ENCODE assay signal across 8 cellular contexts in genomic region chr3:142586803-142587406, GRCh38. TPM values are rescaled to one million over a fixed set of nuclear protein-coding genes. Genes with fewer than 3 reads are reported as not detected.
DNase-seq lines count a peak whose midpoint lies in the region; ATAC-seq and TF ChIP-seq lines count a peak whose summit lies in the region.

No MANE protein-coding gene starts in this region.

- H3K4me3 ChIP-seq in AG04450 (ENCODE audit: low read depth, low read length), result no peak overlapping the region

- no peak overlapping the region for H3K27ac Mint-ChIP-seq in stimulated activated effector memory CD8-positive, alpha-beta T cell treated with anti-CD3 and anti-CD28 coated beads, Interleukin-12 subunit alpha, Interleukin-12 subunit beta, amount 100 ng/mL, for 72 hours

- CTCF ChIA-PET in AG04450 (lab: Charles Lee), result interaction anchor here (0.6 to 2.3 kb wide), 20 partner anchors 8 to 419 kb away, joined by 3 to 11 read pairs (median 4); partner anchors contain the start of genes ATR, TRPC1 and U2SURP

- H3K4me3 Mint-ChIP-seq in stimulated activated effector memory CD8-positive, alpha-beta T cell treated with anti-CD3 and anti-CD28 coated beads, Interleukin-12 subunit alpha, Interleukin-12 subunit beta, amount 100 ng/mL, for 72 hours, result no peak overlapping the region

- H3K27me3 ChIP-seq in AG04450 (ENCODE audit: control insufficient read depth, insufficient read depth, low read length), result no peaks in the 10 kb centered on the region

- TF ChIP-seq CTCF in AG04450 (IDR thresholded peaks at IDR 0.05; ENCODE audit: low read depth, low read length), result peak; percentile 65

- POLR2A ChIA-PET in AG04450 (lab: Yijun Ruan, JAX), result no interaction called here

- ATAC-seq in HG03432 (IDR thresholded peaks at IDR 0.05; ENCODE audit: unreplicated experiment), result peak; percentile 72
- ATAC-seq in stimulated activated effector memory CD8-positive, alpha-beta T cell treated with anti-CD3 and anti-CD28 coated beads, Interleukin-12 subunit alpha, Interleukin-12 subunit beta, amount 100 ng/mL, for 72 hours, result peak; percentile 64

- no peak overlapping the region for H3K27ac ChIP-seq in AG04450 (ENCODE audit: low read depth, low read length)

- H3K9me3 Mint-ChIP-seq in stimulated activated effector memory CD8-positive, alpha-beta T cell treated with anti-CD3 and anti-CD28 coated beads, Interleukin-12 subunit alpha, Interleukin-12 subunit beta, amount 100 ng/mL, for 72 hours, result no peaks in the 10 kb centered on the region

- no peaks in the 10 kb centered on the region for H3K4me1 Mint-ChIP-seq in stimulated activated effector memory CD8-positive, alpha-beta T cell treated with anti-CD3 and anti-CD28 coated beads, Interleukin-12 subunit alpha, Interleukin-12 subunit beta, amount 100 ng/mL, for 72 hours

- DNase-seq in AG04450 (ENCODE audit: low read depth, low spot score), result peak; percentile 32
- DNase-seq in GM03348 (ENCODE audit: low spot score), result peak; percentile 68
- peak; percentile 84 for DNase-seq in NCI-H460 (ENCODE audit: extremely low read depth, low read depth)
- DNase-seq in astrocyte of the hippocampus (ENCODE audit: low read depth, low spot score), result peak; percentile 91
- peak; percentile 65 for DNase-seq in iPS-NIHi11 (ENCODE audit: low spot score)
- no peak for DNase-seq in stimulated activated effector memory CD8-positive, alpha-beta T cell treated with anti-CD3 and anti-CD28 coated beads, Interleukin-12 subunit alpha, Interleukin-12 subunit beta, amount 100 ng/mL, for 72 hours (ENCODE audit: low spot score in 2 of 2)
- DNase-seq in activated T-cell treated with anti-CD3 and anti-CD28 coated beads, Interleukin-2, amount 50 U/mL, for 1 hour, result no peak

- H3K36me3 Mint-ChIP-seq in stimulated activated effector memory CD8-positive, alpha-beta T cell treated with anti-CD3 and anti-CD28 coated beads, Interleukin-12 subunit alpha, Interleukin-12 subunit beta, amount 100 ng/mL, for 72 hours, result no peaks in the 10 kb centered on the region

- no peaks in the 10 kb centered on the region for H3K9me3 ChIP-seq in AG04450 (ENCODE audit: control insufficient read depth, insufficient read depth, low read length)

RNA-seq across cellular contexts. Expression of gene ATR, which starts 8.4 kb away (rescaled TPM):
- 12.6 and 17.9 TPM in 2 replicates for polyA plus RNA-seq in AG04450 (2011; rRNA removed)
- 13.8 and 25.8 TPM in 2 replicates for polyA minus RNA-seq in AG04450 (2011; rRNA and poly(A)+ RNA removed)
- 20.2 and 22.2 TPM in 2 replicates for total RNA-seq in NCI-H460 (2014; rRNA removed; shearing (Covaris generic))
- 54.1 and 58.6 TPM in 2 replicates for polyA plus RNA-seq in NCI-H460 (2014; cell fraction: nucleus; rRNA removed)

RNA-seq across cellular contexts. Expression of gene PLS1, which starts 9.3 kb away (rescaled TPM):
- polyA plus RNA-seq in AG04450 (2011; rRNA removed), result 1.1 and 1.7 TPM in 2 replicates
- 0.46 and 2.0 TPM in 2 replicates for polyA minus RNA-seq in AG04450 (2011; rRNA and poly(A)+ RNA removed)
- 43.0 and 44.6 TPM in 2 replicates for total RNA-seq in NCI-H460 (2014; rRNA removed; shearing (Covaris generic))
- polyA plus RNA-seq in NCI-H460 (2014; cell fraction: nucleus; rRNA removed), result 20.1 and 23.9 TPM in 2 replicates

Comparison
In these comparisons a context has a peak if more than half of its experiments do, and no peak if none do; other contexts are left out.
1. DNase-seq: peak in AG04450 (single experiment), GM03348 (single experiment), NCI-H460 (single experiment), astrocyte of the hippocampus (single experiment) and iPS-NIHi11 (single experiment); none in stimulated activated effector memory CD8-positive, alpha-beta T cell treated with anti-CD3 and anti-CD28 coated beads, Interleukin-12 subunit alpha, Interleukin-12 subunit beta, amount 100 ng/mL, for 72 hours (0 of 2) and activated T-cell treated with anti-CD3 and anti-CD28 coated beads, Interleukin-2, amount 50 U/mL, for 1 hour (single experiment).